In the genomic region with DNA sequence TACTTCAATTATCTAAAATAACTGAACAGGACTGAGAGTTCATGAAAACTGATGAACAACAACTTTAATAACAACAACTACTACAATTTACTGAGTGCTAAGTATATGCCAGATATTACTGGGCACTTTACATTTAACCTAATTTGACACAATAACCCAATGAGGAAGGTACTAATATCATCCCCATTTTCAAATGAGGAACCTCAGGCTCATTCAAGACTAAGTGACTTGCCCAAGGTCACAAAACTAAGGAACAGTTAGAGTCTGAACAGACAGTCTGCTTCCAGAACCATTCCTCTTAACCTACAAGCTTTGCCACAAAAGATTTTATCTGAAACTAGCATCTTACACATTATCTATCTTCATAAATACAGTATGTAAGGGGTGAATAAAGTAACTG, we compare ENCODE assay signal across 17 cellular contexts. TPM values are rescaled to one million over a fixed set of nuclear protein-coding genes. Genes with fewer than 3 reads are reported as not detected.
DNase-seq lines count a peak whose midpoint lies in the region; ATAC-seq, FAIRE-seq and TF ChIP-seq lines count a peak whose summit lies in the region.
"Had no signal": no experiment of that assay in that cellular context is flagged by ENCODE, and none has a peak within 500 bp of the region (broad histone marks: within the 10 kb centered on the region; RNA-seq: fewer than 3 reads in every experiment).

No MANE protein-coding gene starts in this region.

- peak overlapping the region; percentile 87 for H3K27ac Mint-ChIP-seq in stimulated activated memory B cell treated with anti-CD40 and anti-IgM and Interleukin-4, amounts not matched to agents 10 μg/mL and 1 μg/mL and 100 μg/mL, for 72 hours
- H3K27ac Mint-ChIP-seq: GM23338 had no signal

- no peak for TF ChIP-seq POLR2A in endothelial cell of umbilical vein (IDR thresholded peaks at IDR 0.05; ENCODE audit: low read depth, low read length)

- no peak overlapping the region for H3K4me3 ChIP-seq in BLaER1 treated with 17β-estradiol and CSF1 and Interleukin-3, amounts not matched to agents 10 nM and 100 nM
- H3K4me3 ChIP-seq in endothelial cell of umbilical vein (replicated peaks in 1 of 3; ENCODE audit: insufficient read depth in 1 of 3, low read depth in 1 of 3, low read length in 3 of 3): no peak overlapping the region
- H3K4me3 ChIP-seq: GM23338, Peyer's patch had no signal

- peak overlapping the region; percentile 70 to 94 (median 86) for H3K4me2 ChIP-seq in BLaER1 treated with 17β-estradiol and CSF1 and Interleukin-3, amounts not matched to agents 10 nM and 100 nM
- H3K4me2 ChIP-seq in endothelial cell of umbilical vein (ENCODE audit: insufficient read depth, low read length): no peak overlapping the region
- H3K4me2 ChIP-seq: GM23338 had no signal

- H3K9me3 Mint-ChIP-seq in stimulated activated memory B cell treated with anti-CD40 and anti-IgM and Interleukin-4, amounts not matched to agents 10 μg/mL and 1 μg/mL and 100 μg/mL, for 72 hours: no peaks in the 10 kb centered on the region
- H3K9me3 Mint-ChIP-seq: GM23338 had no signal

- DNase-seq in HTR-8/SVneo (ENCODE audit: insufficient read length, low spot score) (no peak), endothelial cell of umbilical vein (ENCODE audit: low read depth, low spot score) (no peak), mesenteric fat pad (ENCODE audit: low spot score) (no peak), GF-D8 (lab: John Stamatoyannopoulos, UW) (no peak), cerebellar nuclear complex (lab: John Stamatoyannopoulos, UW) (no peak), SIG-M5 treated with dmso at 0.1 percent for 504 hours (lab: John Stamatoyannopoulos, UW; ENCODE audit: unreplicated experiment) (no peak)
- DNase-seq: DMS79 treated with DMSO at 0.1 percent for 48 hours, HCEC 1CT, NCI-H1105, NCI-H1694, Peyer's patch had no signal

- POLR2A ChIA-PET in endothelial cell of umbilical vein (lab: Charles Lee): no interaction called here

- H3K27me3 Mint-ChIP-seq in stimulated activated memory B cell treated with anti-CD40 and anti-IgM and Interleukin-4, amounts not matched to agents 10 μg/mL and 1 μg/mL and 100 μg/mL, for 72 hours: no peaks in the 10 kb centered on the region

- peaks cover 16 to 76% (median 62%) of the 10 kb centered on the region in 11 experiments for H3K36me3 ChIP-seq in BLaER1 treated with 17β-estradiol and CSF1 and Interleukin-3, amounts not matched to agents 10 nM and 100 nM
- H3K36me3 ChIP-seq in endothelial cell of umbilical vein (ENCODE audit: control insufficient read depth in 2 of 2, extremely low read depth in 1 of 2, insufficient read depth in 2 of 2, low read length in 2 of 2): peaks cover 5 to 8% of the 10 kb centered on the region in 2 experiments

- peak overlapping the region in 4 of 11 experiments; percentile 63 to 71 (median 67); a peak in 5 of 22 replicates for H3K9ac ChIP-seq in BLaER1 treated with 17β-estradiol and CSF1 and Interleukin-3, amounts not matched to agents 10 nM and 100 nM
- H3K9ac ChIP-seq in endothelial cell of umbilical vein (replicated peaks; ENCODE audit: extremely low read depth, insufficient read depth, low read length): no peak overlapping the region

- peaks cover 43 to 65% (median 55%) of the 10 kb centered on the region in 10 experiments for H3K4me1 ChIP-seq in BLaER1 treated with 17β-estradiol and CSF1 and Interleukin-3, amounts not matched to agents 10 nM and 100 nM
- H3K4me1 ChIP-seq in endothelial cell of umbilical vein (ENCODE audit: control insufficient read depth, extremely low read depth, insufficient read depth, low read length): peaks cover 27% of the 10 kb centered on the region

- BruUV-seq in endothelial cell of umbilical vein (replicated peaks; lab: Mats Ljungman, UMichigan): no TSS peak

- no peak overlapping the region for H2AFZ ChIP-seq in endothelial cell of umbilical vein (ENCODE audit: low read depth, low read length)
- H2AFZ ChIP-seq: GM23338 had no signal

- H4K20me1 ChIP-seq in BLaER1 treated with 17β-estradiol and CSF1 and Interleukin-3, amounts not matched to agents 10 nM and 100 nM: no peaks in the 10 kb centered on the region
- H4K20me1 ChIP-seq in endothelial cell of umbilical vein (replicated peaks; ENCODE audit: control insufficient read depth, extremely low read depth, insufficient read depth, low read length): no peaks in the 10 kb centered on the region

- H3K79me2 ChIP-seq in endothelial cell of umbilical vein (ENCODE audit: control insufficient read depth, insufficient read depth, low read length): no peaks in the 10 kb centered on the region

- no peak for TF ChIP-seq CTCF in endothelial cell of umbilical vein (IDR thresholded peaks at IDR 0.05; ENCODE audit: extremely low read depth in 1 of 2, insufficient read depth in 1 of 2, low read depth in 1 of 2, low read length in 2 of 2)

- FAIRE-seq in HTR-8/SVneo (lab: Jason Lieb, UNC) (peak; percentile 33), endothelial cell of umbilical vein (lab: Jason Lieb, UNC) (no peak)
- FAIRE-seq: GM19239 had no signal

- H3K9me1 ChIP-seq in endothelial cell of umbilical vein (replicated peaks; ENCODE audit: control insufficient read depth, extremely low read depth, insufficient read depth, low read length): no peaks in the 10 kb centered on the region

- peaks cover 33% of the 10 kb centered on the region for H3K36me3 Mint-ChIP-seq in stimulated activated memory B cell treated with anti-CD40 and anti-IgM and Interleukin-4, amounts not matched to agents 10 μg/mL and 1 μg/mL and 100 μg/mL, for 72 hours

- intact Hi-C loops in endothelial cell of umbilical vein (cut with micrococcal nuclease): no loop called here

- H3K27me3 ChIP-seq in BLaER1 treated with 17β-estradiol and CSF1 and Interleukin-3, amounts not matched to agents 10 nM and 100 nM: no peaks in the 10 kb centered on the region
- H3K27me3 ChIP-seq in endothelial cell of umbilical vein (ENCODE audit: control insufficient read depth in 2 of 2, insufficient read depth in 2 of 2, low read length in 2 of 2): no peaks in the 10 kb centered on the region
- H3K27me3 ChIP-seq: Peyer's patch had no signal

- no peak for ATAC-seq in stimulated activated memory B cell treated with anti-CD40 and anti-IgM and Interleukin-4, amounts not matched to agents 10 μg/mL and 1 μg/mL and 100 μg/mL, for 72 hours
- ATAC-seq: GM23338, Right ventricle myocardium inferior had no signal

- H3K9me3 ChIP-seq in BLaER1 treated with 17β-estradiol and CSF1 and Interleukin-3, amounts not matched to agents 10 nM and 100 nM (replicated peaks in 1 of 11): no peaks in the 10 kb centered on the region
- no peaks in the 10 kb centered on the region for H3K9me3 ChIP-seq in endothelial cell of umbilical vein (replicated peaks; ENCODE audit: control insufficient read depth, insufficient read depth, low read length)
- H3K9me3 ChIP-seq: Peyer's patch had no signal

- CTCF ChIA-PET in endothelial cell of umbilical vein (lab: Charles Lee): interaction anchor here (0.6 to 5.3 kb wide), 4 partner anchors 12 to 107 kb away, joined by 3 to 50 read pairs (median 6); a partner anchor contains a TSS

- peak overlapping the region in 10 of 11 experiments; percentile 77 to 88 (median 83); a peak in 19 of 22 replicates for H3K27ac ChIP-seq in BLaER1 treated with 17β-estradiol and CSF1 and Interleukin-3, amounts not matched to agents 10 nM and 100 nM
- peak overlapping the region; percentile 87 for H3K27ac ChIP-seq in endothelial cell of umbilical vein (ENCODE audit: insufficient read depth, low read depth, low read length)
- H3K27ac ChIP-seq: C4-2B had no signal

- H3K4me1 Mint-ChIP-seq in stimulated activated memory B cell treated with anti-CD40 and anti-IgM and Interleukin-4, amounts not matched to agents 10 μg/mL and 1 μg/mL and 100 μg/mL, for 72 hours: peaks cover 7% of the 10 kb centered on the region
- H3K4me1 Mint-ChIP-seq: GM23338 had no signal

- dilution Hi-C loops in endothelial cell of umbilical vein (cut with MboI; ENCODE audit: extremely low pct_ligation_motif_present, low sequenced_read_pairs): no loop called here

- H3K4me3 Mint-ChIP-seq in stimulated activated memory B cell treated with anti-CD40 and anti-IgM and Interleukin-4, amounts not matched to agents 10 μg/mL and 1 μg/mL and 100 μg/mL, for 72 hours: no peak overlapping the region
- H3K4me3 Mint-ChIP-seq: GM23338 had no signal

TF ChIP-seq in endothelial cell of umbilical vein, 7 proteins besides CTCF, POLR2A, EP300 and RAD21:
- no peak for TF ChIP-seq GATA2 (IDR thresholded peaks at IDR 0.05; ENCODE audit: insufficient read depth, insufficient read length, low read depth, low read length)
- TF ChIP-seq FOS (IDR thresholded peaks at IDR 0.05; ENCODE audit: borderline replicate concordance, insufficient read depth, low read length): no peak
- no peak for TF ChIP-seq POLR2AphosphoS5 (IDR thresholded peaks at IDR 0.05; ENCODE audit: insufficient read depth, low read depth, low read length)
- no peak for TF ChIP-seq MYC (IDR thresholded peaks at IDR 0.05; ENCODE audit: low read depth, low read length)
- TF ChIP-seq JUN (IDR thresholded peaks at IDR 0.05; ENCODE audit: borderline replicate concordance, insufficient read depth, insufficient read length, low read depth): no peak
- no peak for TF ChIP-seq MAX (IDR thresholded peaks at IDR 0.05; ENCODE audit: insufficient read depth, insufficient read length)
- TF ChIP-seq EZH2 (IDR thresholded peaks at IDR 0.05; ENCODE audit: borderline replicate concordance, low read depth, low read length, severe bottlenecking): no peak
TF ChIP-seq in endothelial cell of umbilical vein: peak in this region for 0.

RNA-seq across cellular contexts. Expression of gene NDRG3, which starts 10.6 kb away (rescaled TPM):
- total RNA-seq in endothelial cell of umbilical vein (27.7 and 28.4 TPM in 2 replicates), mesenteric fat pad (18.6 TPM)
- 20.9 and 25.7 TPM in 2 replicates for polyA plus RNA-seq in endothelial cell of umbilical vein
- 26.2 and 27.1 TPM in 2 replicates for polyA plus RNA-seq in endothelial cell of umbilical vein (2011; cell fraction: cytosol; rRNA removed)
- polyA plus RNA-seq in endothelial cell of umbilical vein (2011; cell fraction: nucleus; rRNA removed): 20.9 and 22.9 TPM in 2 replicates
- 29.1 and 29.3 TPM in 2 replicates for polyA plus RNA-seq in endothelial cell of umbilical vein (2012)
- polyA minus RNA-seq in endothelial cell of umbilical vein: 35.4 and 37.9 TPM in 2 replicates
- polyA minus RNA-seq in endothelial cell of umbilical vein (2011; cell fraction: cytosol; rRNA and poly(A)+ RNA removed): 28.2 TPM
- polyA minus RNA-seq in endothelial cell of umbilical vein (2011; cell fraction: nucleus; rRNA and poly(A)+ RNA removed): 9.5 and 13.4 TPM in 2 replicates

RNA-seq across cellular contexts. Expression of gene DSN1, which starts 17.1 kb away (rescaled TPM):
- total RNA-seq in endothelial cell of umbilical vein (24.4 and 25.0 TPM in 2 replicates), mesenteric fat pad (6.4 TPM)
- 8.4 and 11.0 TPM in 2 replicates for polyA plus RNA-seq in endothelial cell of umbilical vein
- polyA plus RNA-seq in endothelial cell of umbilical vein (2011; cell fraction: cytosol; rRNA removed): 19.3 and 19.9 TPM in 2 replicates
- polyA plus RNA-seq in endothelial cell of umbilical vein (2011; cell fraction: nucleus; rRNA removed): 14.6 and 21.5 TPM in 2 replicates
- polyA plus RNA-seq in endothelial cell of umbilical vein (2012): 14.0 and 19.3 TPM in 2 replicates
- 9.1 and 12.0 TPM in 2 replicates for polyA minus RNA-seq in endothelial cell of umbilical vein
- 17.6 TPM for polyA minus RNA-seq in endothelial cell of umbilical vein (2011; cell fraction: cytosol; rRNA and poly(A)+ RNA removed)
- polyA minus RNA-seq in endothelial cell of umbilical vein (2011; cell fraction: nucleus; rRNA and poly(A)+ RNA removed): 10.7 and 11.1 TPM in 2 replicates
